Comparison of ENCODE assay signal across 26 cellular contexts in the genomic region with DNA sequence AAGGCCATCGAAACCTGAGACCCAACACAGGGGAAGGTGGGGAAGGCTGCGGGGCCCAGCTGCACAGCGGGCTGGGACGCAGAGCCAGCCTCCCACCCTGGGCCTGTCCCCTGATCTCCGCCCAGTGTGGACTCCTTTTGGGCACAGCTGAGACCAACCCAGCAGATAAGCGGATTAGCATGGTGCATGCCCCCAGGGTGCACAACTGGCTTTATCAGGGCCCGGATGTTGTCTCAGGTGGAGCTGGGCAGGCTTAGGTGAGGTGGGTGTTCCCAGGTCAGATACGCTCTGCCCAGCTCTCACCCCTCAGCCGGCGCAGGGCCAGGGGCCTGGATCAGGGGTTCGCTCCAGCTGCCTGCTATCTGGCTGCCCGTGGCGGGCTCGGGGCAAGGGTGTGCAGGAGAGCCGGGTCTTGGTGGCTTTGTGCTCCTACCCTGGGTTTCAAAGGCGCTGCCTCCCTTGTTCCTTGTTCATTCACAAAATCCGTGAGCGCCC. TPM values are rescaled to one million over a fixed set of nuclear protein-coding genes. Genes with fewer than 3 reads are reported as not detected.
DNase-seq lines count a peak whose midpoint lies in the region; ATAC-seq, FAIRE-seq and TF ChIP-seq lines count a peak whose summit lies in the region.
"Had no signal": no experiment of that assay in that cellular context is flagged by ENCODE, and none has a peak within 500 bp of the region (broad histone marks: within the 10 kb centered on the region; RNA-seq: fewer than 3 reads in every experiment).

No MANE protein-coding gene starts in this region.

- no peak for FAIRE-seq in frontal cortex (lab: Jason Lieb, UNC)
- FAIRE-seq: pancreas had no signal

- DNase-seq in left ventricle myocardium superior (peak; percentile 12), heart right ventricle (no peak), Panc1 (ENCODE audit: low read depth, low spot score) (no peak), mucosa of descending colon (no peak), aorta (peak; percentile 30 to 54), esophagus muscularis mucosa (ENCODE audit: extremely low spot score) (no peak), frontal cortex (ENCODE audit: low spot score in 2 of 2) (no peak), esophagus squamous epithelium (lab: John Stamatoyannopoulos, UW) (no peak)
- DNase-seq: CD4-positive, CD25-positive, alpha-beta regulatory T cell; dermis blood vessel endothelial cell; DND-41; gastrocnemius medialis; Kasumi-1; NCI-H2029; NCI-H446 treated with DMSO at 0.1 percent for 48 hours; stimulated activated CD4-positive, alpha-beta T cell treated with anti-CD3 and anti-CD28 coated beads, Interleukin-15, amount 100 ng/mL, for 24 hours; testis had no signal

- H3K9me3 ChIP-seq in heart right ventricle (peaks cover 0 to 18% (median 11%) of the 10 kb centered on the region in 11 donors), Panc1 (ENCODE audit: control insufficient read depth, insufficient read depth, low read depth, low read length) (peaks cover 13% of the 10 kb centered on the region; the same call in 1 of the 2 replicates), mucosa of descending colon (peaks cover 10% of the 10 kb centered on the region), aorta (ENCODE audit: control insufficient read depth, low read length) (peaks cover 2% of the 10 kb centered on the region), esophagus muscularis mucosa (peaks cover 0 to 19% (median 14%) of the 10 kb centered on the region in 4 donors), esophagus squamous epithelium (peaks cover 0 to 17% (median 14%) of the 10 kb centered on the region in 3 donors)
- H3K9me3 ChIP-seq: pancreas, testis had no signal

- H3K4me3 ChIP-seq in heart right ventricle (no peak overlapping the region), Panc1 (ENCODE audit: low read depth in 2 of 2, low read length in 2 of 2) (no peak overlapping the region), mucosa of descending colon (no peak overlapping the region), aorta (ENCODE audit: low read length in 2 of 2) (no peak overlapping the region), esophagus muscularis mucosa (no peak overlapping the region), esophagus squamous epithelium (no peak overlapping the region)
- H3K4me3 ChIP-seq: gastrocnemius medialis, HAP-1, pancreas, right lobe of liver, SK-N-MC, testis had no signal

- TF ChIP-seq CTCF in heart right ventricle (IDR thresholded peaks at IDR 0.05) = no peak
- no peak for TF ChIP-seq CTCF in Panc1 (IDR thresholded peaks at IDR 0.05)
- no peak for TF ChIP-seq CTCF in mucosa of descending colon (IDR thresholded peaks at IDR 0.05)
- no peak for TF ChIP-seq CTCF in esophagus muscularis mucosa (IDR thresholded peaks at IDR 0.05)
- TF ChIP-seq CTCF in esophagus squamous epithelium (IDR thresholded peaks at IDR 0.05) = no peak

- in situ Hi-C loops in Panc1 (cut with HindIII; ENCODE audit: low pct_unique_long_range_greater_than_20kb, low sequenced_read_pairs) = no loop called here

- 78 to 79% methylated on average over 18 of the region's 18 CpGs for WGBS in heart right ventricle, 2 donors
- 87% methylated on average over 18 of the region's 18 CpGs for WGBS in aorta, 2 donors
- WGBS in esophagus muscularis mucosa = 85% methylated on average over 8 of the region's 18 CpGs
- WGBS in esophagus squamous epithelium, 2 donors = 57% methylated on average over 9 of the region's 18 CpGs; no CpG with 5 or more reads in 1 of the 2 donors

- H3K36me3 ChIP-seq in heart right ventricle (no peaks in the 10 kb centered on the region), Panc1 (ENCODE audit: control insufficient read depth, insufficient read depth, low read length) (no peaks in the 10 kb centered on the region), mucosa of descending colon (ENCODE audit: low read depth) (no peaks in the 10 kb centered on the region), aorta (ENCODE audit: control insufficient read depth in 1 of 2, insufficient read depth in 2 of 2, low read length in 1 of 2) (no peaks in the 10 kb centered on the region), esophagus muscularis mucosa (no peaks in the 10 kb centered on the region), esophagus squamous epithelium (no peaks in the 10 kb centered on the region)
- H3K36me3 ChIP-seq: gastrocnemius medialis, HAP-1, pancreas, right lobe of liver had no signal

- no TSS peak for BruUV-seq in Panc1 (replicated peaks; lab: Mats Ljungman, UMichigan)

- H3K27me3 ChIP-seq in heart right ventricle = peaks cover 0 to 44% (median 14%) of the 10 kb centered on the region in 7 donors
- no peaks in the 10 kb centered on the region for H3K27me3 ChIP-seq in Panc1 (ENCODE audit: control insufficient read depth, insufficient read depth, low read length)
- H3K27me3 ChIP-seq in aorta (ENCODE audit: control insufficient read depth in 1 of 2, insufficient read depth in 2 of 2, low read length in 1 of 2) = no peaks in the 10 kb centered on the region
- H3K27me3 ChIP-seq in esophagus muscularis mucosa = peaks cover 0 to 54% (median 0%) of the 10 kb centered on the region in 4 donors
- peaks cover 0 to 58% (median 0%) of the 10 kb centered on the region in 4 donors for H3K27me3 ChIP-seq in esophagus squamous epithelium
- H3K27me3 ChIP-seq: pancreas, right lobe of liver, testis had no signal

- intact Hi-C loops in left ventricle myocardium superior (cut with micrococcal nuclease) = no loop called here
- intact Hi-C loops in heart right ventricle (cut with DNase I) = no loop called here
- intact Hi-C loops in Panc1 (cut with micrococcal nuclease; ENCODE audit: unreplicated experiment) = no loop called here
- intact Hi-C loops in mucosa of descending colon (cut with DNase I, micrococcal nuclease) = no loop called here
- intact Hi-C loops in aorta (cut with DNase I) = no loop called here
- intact Hi-C loops in esophagus muscularis mucosa (cut with DNase I) = no loop called here
- intact Hi-C loops in esophagus squamous epithelium (cut with DNase I) = no loop called here

- POLR2A ChIA-PET in Panc1 (lab: Charles Lee) = no interaction called here

- CTCF ChIA-PET in Panc1 (lab: Charles Lee) = no interaction called here

- no peak for ATAC-seq in left ventricle myocardium superior
- no peak for ATAC-seq in heart right ventricle
- ATAC-seq in Panc1 = peak; percentile 17
- ATAC-seq in mucosa of descending colon = peak; percentile 8
- peak; percentile 37 for ATAC-seq in aorta (ENCODE audit: low FRiP score)
- ATAC-seq: activated CD4-positive, CD25-positive, alpha-beta regulatory T cell treated with anti-CD3 and anti-CD28 coated beads, Interleukin-2, amount 50 U/mL, for 24 hours; gastrocnemius medialis had no signal

- no peaks in the 10 kb centered on the region for H3K4me1 ChIP-seq in heart right ventricle
- 0 out of 2 replicates have a peak, but pooled peaks cover 10% of the 10 kb centered on the region for H3K4me1 ChIP-seq in Panc1 (ENCODE audit: control insufficient read depth, insufficient read depth, low read length)
- no peaks in the 10 kb centered on the region for H3K4me1 ChIP-seq in mucosa of descending colon (ENCODE audit: low read depth)
- H3K4me1 ChIP-seq in aorta (ENCODE audit: control insufficient read depth in 1 of 2, insufficient read depth in 2 of 2, low read length in 2 of 2) = no peaks in the 10 kb centered on the region
- no peaks in the 10 kb centered on the region for H3K4me1 ChIP-seq in esophagus muscularis mucosa
- H3K4me1 ChIP-seq in esophagus squamous epithelium = no peaks in the 10 kb centered on the region
- H3K4me1 ChIP-seq: gastrocnemius medialis, HAP-1, pancreas, right lobe of liver, testis had no signal

- no peak overlapping the region for H3K27ac ChIP-seq in heart right ventricle
- no peak overlapping the region for H3K27ac ChIP-seq in Panc1 (ENCODE audit: low read length)
- no peak overlapping the region for H3K27ac ChIP-seq in aorta (ENCODE audit: low read depth in 1 of 2, low read length in 2 of 2)
- H3K27ac ChIP-seq in esophagus muscularis mucosa (replicated peaks in 1 of 4) = no peak overlapping the region
- no peak overlapping the region for H3K27ac ChIP-seq in esophagus squamous epithelium
- H3K27ac ChIP-seq: gastrocnemius medialis, pancreas, right lobe of liver, SK-N-MC, testis had no signal

- TF ChIP-seq POLR2A in esophagus muscularis mucosa (IDR thresholded peaks at IDR 0.05; ENCODE audit: low read depth) (no peak), esophagus squamous epithelium (IDR thresholded peaks at IDR 0.05) (no peak)

- TF ChIP-seq EP300 in esophagus muscularis mucosa (IDR thresholded peaks at IDR 0.05) = no peak

RNA-seq across cellular contexts. Expression of a gene that starts 28.0 kb away (rescaled TPM):
- not detected for total RNA-seq in left ventricle myocardium superior
- not detected for total RNA-seq in heart right ventricle
- not detected for polyA plus RNA-seq in heart right ventricle
- 0.03 TPM for total RNA-seq in Panc1 (2021; ENCODE audit: unreplicated experiment)
- polyA plus RNA-seq in Panc1 (2012; ENCODE audit: insufficient read length) = 0.04 TPM
- total RNA-seq in mucosa of descending colon = under 1 TPM in 2 of 3 donors, not detected in 1; 0.03 to 0.63 TPM
- total RNA-seq in aorta = not detected
- under 1 TPM in 1 of 2 donors, not detected in 1; 0.05 TPM for polyA plus RNA-seq in aorta
- total RNA-seq in esophagus muscularis mucosa = under 1 TPM in 3 of 4 donors, not detected in 1; under 0.01 TPM
- total RNA-seq in frontal cortex = not detected
- 1 to 10 TPM in 1 of 4 donors, under 1 TPM in 1, not detected in 2; under 0.01 to 1.5 TPM for total RNA-seq in esophagus squamous epithelium
- total RNA-seq: activated T-helper 2 cell treated with anti-CD3 and anti-CD28 coated beads, Interferon-gamma antibody, Interleukin-2, Interleukin-4, amounts not matched to agents 10 μg/mL and 5 μg/mL and 100 μg/mL, durations not matched to agents 14 hours and 24 hours and 36 hours; CD4-positive, CD25-positive, alpha-beta regulatory T cell; dermis blood vessel endothelial cell; epithelial cell of proximal tubule; gastrocnemius medialis; kidney epithelial cell; right lobe of liver; RPMI7951 had no signal
- polyA plus RNA-seq: CD4-positive, CD25-positive, alpha-beta regulatory T cell had no signal

RNA-seq across cellular contexts. Expression of a gene that starts 55.0 kb away (rescaled TPM):
- total RNA-seq in left ventricle myocardium superior (not detected), heart right ventricle (under 1 TPM in 1 of 10 donors, not detected in 9; 0.03 TPM), Panc1 (2021; ENCODE audit: unreplicated experiment) (0.08 TPM), mucosa of descending colon (1,000 to 10,000 TPM in 2 of 3 donors, 100 to 1,000 TPM in 1; 379 to 1,246 (median 1,109) TPM), aorta (under 1 TPM; 0.06 to 0.10 TPM), esophagus muscularis mucosa (under 1 TPM in 1 of 4 donors, not detected in 3; 0.34 TPM), frontal cortex (not detected), esophagus squamous epithelium (under 1 TPM in 1 of 4 donors, not detected in 3; 0.04 TPM)
- polyA plus RNA-seq in heart right ventricle (not detected), aorta (10 to 100 TPM in 1 of 2 donors, under 1 TPM in 1; 0.08 to 11.8 TPM)
- not detected for polyA plus RNA-seq in Panc1 (2012; ENCODE audit: insufficient read length)
- total RNA-seq: activated T-helper 2 cell treated with anti-CD3 and anti-CD28 coated beads, Interferon-gamma antibody, Interleukin-2, Interleukin-4, amounts not matched to agents 10 μg/mL and 5 μg/mL and 100 μg/mL, durations not matched to agents 14 hours and 24 hours and 36 hours; CD4-positive, CD25-positive, alpha-beta regulatory T cell; dermis blood vessel endothelial cell; epithelial cell of proximal tubule; kidney epithelial cell; RPMI7951 had no signal
- polyA plus RNA-seq: CD4-positive, CD25-positive, alpha-beta regulatory T cell had no signal

Comparison
In these comparisons a context has a peak if more than half of its experiments do, and no peak if none do; other contexts are left out.
1. DNase-seq: peak in left ventricle myocardium superior (single experiment) and aorta (2 of 2); none in heart right ventricle (0 of 2), Panc1 (single experiment), mucosa of descending colon (0 of 3), esophagus muscularis mucosa (single experiment), frontal cortex (0 of 2) and esophagus squamous epithelium (single experiment).
2. ATAC-seq: peak in Panc1 (single experiment), mucosa of descending colon (single experiment) and aorta (single experiment); none in left ventricle myocardium superior (single experiment) and heart right ventricle (0 of 8).
3. RNA of a gene that starts 55.0 kb away (total RNA-seq): 379 to 1,246 TPM in mucosa of descending colon; 0.06 to 0.10 TPM in aorta, 0.08 TPM in Panc1 (single experiment), not detected in left ventricle myocardium superior (single experiment), 0.03 TPM in heart right ventricle, 0.34 TPM in esophagus muscularis mucosa, not detected in frontal cortex (single experiment) and 0.04 TPM in esophagus squamous epithelium; every median in the first group is over 100 times any median in the second.